Comparison of ENCODE assay signal across 14 cellular contexts in genomic region chr4:699816-700580, GRCh38. TPM values are rescaled to one million over a fixed set of nuclear protein-coding genes. Genes with fewer than 3 reads are reported as not detected.
DNase-seq lines count a peak whose midpoint lies in the region; ATAC-seq and TF ChIP-seq lines count a peak whose summit lies in the region.
"Had no signal": no experiment of that assay in that cellular context is flagged by ENCODE, and none has a peak within 500 bp of the region (broad histone marks: within the 10 kb centered on the region; RNA-seq: fewer than 3 reads in every experiment).

No MANE protein-coding gene starts in this region.

- dilution Hi-C loops in IMR-90 (cut with HindIII; ENCODE audit: low sequenced_read_pairs, unreplicated experiment): no loop called here

- POLR2A ChIA-PET in IMR-90 (lab: Charles Lee; ENCODE audit: unreplicated experiment): interaction anchor here (1.0 kb wide), 1 partner anchor 12 kb away, joined by 11 read pairs; no protein-coding TSS in a partner anchor

- H3F3A ChIP-seq in neural progenitor cell (ENCODE audit: low read depth): no peaks in the 10 kb centered on the region

- WGBS in IMR-90 (ENCODE audit: extremely low coverage in 2 of 2, insufficient read length in 1 of 2), 2 experiments: 81% methylated on average over 5 of the region's 27 CpGs; no CpG with 5 or more reads in 1 of the 2 experiments

- H3K9ac ChIP-seq in IMR-90 (ENCODE audit: low read depth, low read length) (no peak overlapping the region), adipocyte (ENCODE audit: low read length) (peak overlapping the region; percentile 16), neural progenitor cell (no peak overlapping the region)
- H3K9ac ChIP-seq: SK-N-SH had no signal

- H3K4ac ChIP-seq in IMR-90 (ENCODE audit: low read depth, low read length): peak overlapping the region; percentile 37; the same call in 1 of the 2 replicates

- H3K27ac Mint-ChIP-seq in CD14-positive monocyte (peak overlapping the region; percentile 89 to 97 (median 95)), neural progenitor cell (peak overlapping the region; percentile 5)
- H3K27ac Mint-ChIP-seq: activated T-cell treated with anti-CD3 and anti-CD28 coated beads, Interleukin-2, amount 50 U/mL, for 24 hours had no signal

- H4K5ac ChIP-seq in IMR-90 (ENCODE audit: low read depth, low read length): no peak overlapping the region

- H4K8ac ChIP-seq in IMR-90 (ENCODE audit: low read depth in 2 of 2, low read length in 2 of 2): no peak overlapping the region; a peak in 1 of 4 replicates

- no peak overlapping the region for H3K27ac ChIP-seq in IMR-90 (ENCODE audit: insufficient read depth, low read length)
- no peak overlapping the region for H3K27ac ChIP-seq in neural progenitor cell
- H3K27ac ChIP-seq: esophagus muscularis mucosa had no signal

- no peak overlapping the region for H3K23ac ChIP-seq in IMR-90 (ENCODE audit: low read depth, low read length)

- H2AK5ac ChIP-seq in IMR-90 (ENCODE audit: low read depth, low read length): no peak overlapping the region

- peaks cover 3% of the 10 kb centered on the region for H3K9me1 ChIP-seq in IMR-90 (ENCODE audit: insufficient read depth, low read length)

- no peak overlapping the region for H3K18ac ChIP-seq in IMR-90 (ENCODE audit: low read depth, low read length)

- H4K20me1 ChIP-seq in IMR-90 (ENCODE audit: insufficient read depth, low read length) (no peaks in the 10 kb centered on the region), neural progenitor cell (ENCODE audit: low read depth) (no peaks in the 10 kb centered on the region)

- BruUV-seq in IMR-90 (replicated peaks; lab: Mats Ljungman, UMichigan): no TSS peak

- H4K91ac ChIP-seq in IMR-90 (ENCODE audit: insufficient read depth, low read depth, low read length): no peak overlapping the region

- TF ChIP-seq CTCF in CD14-positive monocyte (IDR thresholded peaks at IDR 0.05): no peak
- no peak for TF ChIP-seq CTCF in IMR-90 (conservative IDR thresholded peaks at IDR 0.05; ENCODE audit: low read depth, low read length)
- no peak for TF ChIP-seq CTCF in neural progenitor cell (IDR thresholded peaks at IDR 0.05)

- no peak for TF ChIP-seq POLR2A in IMR-90 (IDR thresholded peaks at IDR 0.05; ENCODE audit: low read depth, low read length)

- H3K9me3 ChIP-seq in IMR-90 (ENCODE audit: control insufficient read depth, insufficient read depth, low read length) (no peaks in the 10 kb centered on the region), adipocyte (ENCODE audit: control insufficient read depth, low read length) (no peaks in the 10 kb centered on the region), neural progenitor cell (ENCODE audit: low read depth) (no peaks in the 10 kb centered on the region)
- H3K9me3 ChIP-seq: esophagus muscularis mucosa, heart right ventricle, SK-N-SH had no signal

- H3K4me3 Mint-ChIP-seq in CD14-positive monocyte: peak overlapping the region in 1 of 2 donors; percentile 78
- H3K4me3 Mint-ChIP-seq in neural progenitor cell: no peak overlapping the region
- H3K4me3 Mint-ChIP-seq: activated T-cell treated with anti-CD3 and anti-CD28 coated beads, Interleukin-2, amount 50 U/mL, for 24 hours had no signal

- H3K36me3 ChIP-seq in IMR-90 (ENCODE audit: control insufficient read depth, insufficient read depth, low read length): no peaks in the 10 kb centered on the region
- no peaks in the 10 kb centered on the region for H3K36me3 ChIP-seq in adipocyte (ENCODE audit: control insufficient read depth, insufficient read depth, low read length, severe bottlenecking)
- H3K36me3 ChIP-seq in neural progenitor cell: no peaks in the 10 kb centered on the region
- H3K36me3 ChIP-seq: esophagus muscularis mucosa, heart right ventricle had no signal

- H3K27me3 Mint-ChIP-seq in CD14-positive monocyte (ENCODE audit: low read depth in 3 of 3) (peaks cover 6 to 11% (median 9%) of the 10 kb centered on the region in 3 donors), neural progenitor cell (ENCODE audit: insufficient read depth, low read depth) (peaks cover 12% of the 10 kb centered on the region)

- H2AFZ ChIP-seq in IMR-90 (replicated peaks; ENCODE audit: low read length, poor library complexity): peak overlapping the region; percentile 82
- no peak overlapping the region for H2AFZ ChIP-seq in neural progenitor cell (replicated peaks)

- no peak overlapping the region for H2BK5ac ChIP-seq in IMR-90 (ENCODE audit: low read depth, low read length, poor library complexity, severe bottlenecking)

- H3K56ac ChIP-seq in IMR-90 (ENCODE audit: extremely low read depth, insufficient read depth, low read length): no peak overlapping the region

- intact Hi-C loops in CD14-positive monocyte (cut with micrococcal nuclease) (loop anchor here in 1 of 2 donors (10.0 kb wide), 1 partner anchor 235 kb away; the partner anchor contains the start of genes GAK and TMEM175), IMR-90 (cut with micrococcal nuclease) (no loop called here)

- no peak overlapping the region for H3K4me3 ChIP-seq in IMR-90 (ENCODE audit: insufficient read depth, low read depth, low read length)
- H3K4me3 ChIP-seq in adipocyte (ENCODE audit: low read length): no peak overlapping the region
- no peak overlapping the region for H3K4me3 ChIP-seq in neural progenitor cell
- H3K4me3 ChIP-seq: coronary artery, esophagus muscularis mucosa had no signal

- H3K4me1 Mint-ChIP-seq in CD14-positive monocyte (peaks cover 22% of the 10 kb centered on the region), neural progenitor cell (peaks cover 3% of the 10 kb centered on the region)

- CTCF ChIA-PET in IMR-90 (lab: Yijun Ruan, JAX): no interaction called here

- peaks cover 0 to 3% (median 0%) of the 10 kb centered on the region in 7 donors for H3K9me3 Mint-ChIP-seq in CD14-positive monocyte
- H3K9me3 Mint-ChIP-seq in neural progenitor cell: peaks cover 4% of the 10 kb centered on the region
- H3K9me3 Mint-ChIP-seq: activated T-cell treated with anti-CD3 and anti-CD28 coated beads, Interleukin-2, amount 50 U/mL, for 24 hours had no signal

- H2BK15ac ChIP-seq in IMR-90 (ENCODE audit: low read depth, low read length): no peak overlapping the region

- DNase-seq in CD14-positive monocyte (ENCODE audit: low spot score) (peak; percentile 27), IMR-90 (no peak), adipocyte (ENCODE audit: low read depth) (no peak), neural progenitor cell (ENCODE audit: low spot score) (no peak), ecto neural progenitor cell (ENCODE audit: low spot score) (no peak)
- DNase-seq in activated T-cell treated with anti-CD3 and anti-CD28 coated beads, Interleukin-2, amount 50 U/mL, for 48 hours: no peak
- DNase-seq: activated CD4-positive, CD25-positive, alpha-beta regulatory T cell; activated T-cell treated with anti-CD3 and anti-CD28 coated beads, Interleukin-2, amount 50 U/mL, for 24 hours; DMS79; heart right ventricle; SK-N-SH had no signal

- in situ Hi-C loops in IMR-90 (cut with MboI; ENCODE audit: low sequenced_read_pairs): no loop called here

- TF ChIP-seq RAD21 in IMR-90 (IDR thresholded peaks at IDR 0.05; ENCODE audit: low read length): no peak

- no peak overlapping the region; the same call in 1 of the 2 replicates for H2BK20ac ChIP-seq in IMR-90 (ENCODE audit: low read depth, low read length)

- H3K4me1 ChIP-seq in IMR-90 (ENCODE audit: control insufficient read depth, insufficient read depth, low read length) (peaks cover 4% of the 10 kb centered on the region; the same call in 1 of the 2 replicates), adipocyte (ENCODE audit: control insufficient read depth, insufficient read depth, low read length) (peaks cover 6% of the 10 kb centered on the region), neural progenitor cell (no peaks in the 10 kb centered on the region)

- peaks cover 2% of the 10 kb centered on the region in 2 experiments; a peak in 1 of 4 replicates for H3K79me1 ChIP-seq in IMR-90 (ENCODE audit: low read depth in 1 of 2, low read length in 2 of 2)

- peak overlapping the region; percentile 52; the same call in 1 of the 2 replicates for H3K14ac ChIP-seq in IMR-90 (replicated peaks; ENCODE audit: low read depth, low read length)

- H3K79me2 ChIP-seq in neural progenitor cell (ENCODE audit: low read depth): no peaks in the 10 kb centered on the region

- H3K4me2 ChIP-seq in IMR-90 (ENCODE audit: low read depth, low read length) (no peak overlapping the region), neural progenitor cell (no peak overlapping the region)
- H3K4me2 ChIP-seq: SK-N-SH had no signal

- ATAC-seq in IMR-90 (ENCODE audit: low read depth) (no peak), GM19467 (IDR thresholded peaks at IDR 0.05; ENCODE audit: unreplicated experiment) (no peak)

- H2AK9ac ChIP-seq in IMR-90 (replicated peaks; ENCODE audit: low read depth, low read length, poor library complexity): no peak overlapping the region

- no peak overlapping the region for H2BK120ac ChIP-seq in IMR-90 (ENCODE audit: low read depth, low read length)

- H3K27me3 ChIP-seq in IMR-90 (ENCODE audit: control insufficient read depth, insufficient read depth, low read length) (peaks cover 10% of the 10 kb centered on the region), adipocyte (replicated peaks; ENCODE audit: control insufficient read depth, insufficient read depth, low read length) (no peaks in the 10 kb centered on the region), neural progenitor cell (peaks cover 12% of the 10 kb centered on the region)

- no peaks in the 10 kb centered on the region for H3K36me3 Mint-ChIP-seq in CD14-positive monocyte
- no peaks in the 10 kb centered on the region for H3K36me3 Mint-ChIP-seq in neural progenitor cell

RNA-seq across cellular contexts. Expression of gene PCGF3, which starts 5.6 kb away (rescaled TPM):
- polyA plus RNA-seq in CD14-positive monocyte: 1 to 10 TPM; 7.0 to 8.3 TPM
- total RNA-seq in IMR-90 (2012; rRNA removed): 40.0 and 45.0 TPM in 2 replicates
- polyA plus RNA-seq in IMR-90 (2012; rRNA removed): 55.3 and 59.4 TPM in 2 replicates
- polyA plus RNA-seq in IMR-90 (2012; cell fraction: cytosol; rRNA removed): 33.1 and 59.8 TPM in 2 replicates
- polyA plus RNA-seq in IMR-90 (2012; cell fraction: nucleus; rRNA removed; ENCODE audit: low replicate concordance): 190 and 236 TPM in 2 replicates
- total RNA-seq in neural progenitor cell (ENCODE audit: low replicate concordance): 44.7 and 59.1 TPM in 2 replicates

RNA-seq across cellular contexts. Expression of gene SLC49A3, which starts 11.0 kb away (rescaled TPM):
- polyA plus RNA-seq in CD14-positive monocyte (10 to 100 TPM in 1 of 2 donors, 1 to 10 TPM in 1; 9.5 to 11.1 TPM), IMR-90 (2012; rRNA removed) (0.32 and 0.36 TPM in 2 replicates)
- total RNA-seq in IMR-90 (2012; rRNA removed) (under 0.01 TPM in 2 replicates), neural progenitor cell (ENCODE audit: low replicate concordance) (1.9 and 3.4 TPM in 2 replicates)
- 0.09 and 0.27 TPM in 2 replicates for polyA plus RNA-seq in IMR-90 (2012; cell fraction: cytosol; rRNA removed)
- polyA plus RNA-seq in IMR-90 (2012; cell fraction: nucleus; rRNA removed; ENCODE audit: low replicate concordance): 0.54 and 1.4 TPM in 2 replicates

RNA-seq across cellular contexts. Expression of gene MYL5, which starts 25.7 kb away (rescaled TPM):
- polyA plus RNA-seq in CD14-positive monocyte (1 to 10 TPM; 4.2 to 7.2 TPM), IMR-90 (2012; rRNA removed) (16.0 and 17.8 TPM in 2 replicates)
- total RNA-seq in IMR-90 (2012; rRNA removed) (5.0 and 9.1 TPM in 2 replicates), neural progenitor cell (ENCODE audit: low replicate concordance) (0.21 and 10.0 TPM in 2 replicates)
- polyA plus RNA-seq in IMR-90 (2012; cell fraction: cytosol; rRNA removed): 10.5 and 14.2 TPM in 2 replicates
- 68.7 and 78.0 TPM in 2 replicates for polyA plus RNA-seq in IMR-90 (2012; cell fraction: nucleus; rRNA removed; ENCODE audit: low replicate concordance)

RNA-seq across cellular contexts. Expression of gene ATP5ME, which starts 25.9 kb away (rescaled TPM):
- polyA plus RNA-seq in CD14-positive monocyte: 100 to 1,000 TPM; 367 to 397 TPM
- 39.3 and 62.2 TPM in 2 replicates for total RNA-seq in IMR-90 (2012; rRNA removed)
- 603 and 663 TPM in 2 replicates for polyA plus RNA-seq in IMR-90 (2012; rRNA removed)
- polyA plus RNA-seq in IMR-90 (2012; cell fraction: cytosol; rRNA removed): 498 and 689 TPM in 2 replicates
- 88.5 and 91.8 TPM in 2 replicates for polyA plus RNA-seq in IMR-90 (2012; cell fraction: nucleus; rRNA removed; ENCODE audit: low replicate concordance)
- 95.1 and 114 TPM in 2 replicates for total RNA-seq in neural progenitor cell (ENCODE audit: low replicate concordance)
